In genomic region chr20:25750765-25751696, GRCh38 we compare ENCODE assay signal across 8 cellular contexts. TPM values are rescaled to one million over a fixed set of nuclear protein-coding genes. Genes with fewer than 3 reads are reported as not detected.
A peak's percentile ranks its signal among the peaks of the same experiment; 100 is the strongest.
DNase-seq lines count a peak whose midpoint lies in the region; ATAC-seq and TF ChIP-seq lines count a peak whose summit lies in the region.

No MANE protein-coding gene starts in this region.

- H3K36me3 ChIP-seq in GM23338 (ENCODE audit: insufficient read depth), result no peaks in the 10 kb centered on the region
- H3K36me3 ChIP-seq in esophagus (ENCODE audit: control insufficient read depth in 2 of 2, insufficient read depth in 2 of 2, low read length in 1 of 2), result no peaks in the 10 kb centered on the region
- H3K36me3 ChIP-seq in subcutaneous abdominal adipose tissue (ENCODE audit: control insufficient read depth in 5 of 5, insufficient read depth in 5 of 5, low read length in 5 of 5), result no peaks in the 10 kb centered on the region

- no peaks in the 10 kb centered on the region for H3K9me3 Mint-ChIP-seq in GM23338
- H3K9me3 Mint-ChIP-seq in nephron progenitor cell, result no peaks in the 10 kb centered on the region

- no peaks in the 10 kb centered on the region for H4K20me1 ChIP-seq in GM23338 (replicated peaks; ENCODE audit: insufficient read depth)

- H3K27me3 ChIP-seq in GM23338 (ENCODE audit: insufficient read depth) (no peaks in the 10 kb centered on the region), esophagus (ENCODE audit: control insufficient read depth in 1 of 2, insufficient read depth in 2 of 2, low read length in 2 of 2) (no peaks in the 10 kb centered on the region), subcutaneous abdominal adipose tissue (ENCODE audit: control insufficient read depth in 5 of 5, insufficient read depth in 4 of 5, low read length in 5 of 5) (no peaks in the 10 kb centered on the region)

- no peak for TF ChIP-seq CTCF in GM23338 (conservative IDR thresholded peaks at IDR 0.05; ENCODE audit: low read depth in 2 of 2)
- TF ChIP-seq CTCF in nephron progenitor cell (IDR thresholded peaks at IDR 0.05), result no peak

- H3K27me3 Mint-ChIP-seq in GM23338 (ENCODE audit: insufficient read depth, low read depth, poor library complexity), result peaks cover 8% of the 10 kb centered on the region
- H3K27me3 Mint-ChIP-seq in nephron progenitor cell (ENCODE audit: low read depth, poor library complexity), result peaks cover 4% of the 10 kb centered on the region

- peak overlapping the region; percentile 93 for H3K27ac Mint-ChIP-seq in GM23338
- H3K27ac Mint-ChIP-seq in nephron progenitor cell, result no peak overlapping the region

- no peaks in the 10 kb centered on the region for H3K9me2 ChIP-seq in GM23338 (ENCODE audit: insufficient read depth)

- peak overlapping the region in 4 of 5 donors; percentile 8 to 69 (median 48) for H3K9ac ChIP-seq in subcutaneous abdominal adipose tissue (ENCODE audit: low read length in 5 of 5)

- H3K4me1 ChIP-seq in GM23338 (ENCODE audit: insufficient read depth) (no peaks in the 10 kb centered on the region), esophagus (ENCODE audit: control insufficient read depth in 2 of 2, insufficient read depth in 2 of 2, low read length in 1 of 2) (peaks cover 0 to 7% of the 10 kb centered on the region in 2 donors), subcutaneous abdominal adipose tissue (ENCODE audit: control insufficient read depth in 5 of 5, insufficient read depth in 5 of 5, low read length in 5 of 5) (peaks cover 0 to 11% (median 9%) of the 10 kb centered on the region in 5 donors)

- WGBS in esophagus, 2 donors, result 31 to 42% methylated on average over 35 to 36 of the region's 36 CpGs

- no peaks in the 10 kb centered on the region for H3K36me3 Mint-ChIP-seq in GM23338 (ENCODE audit: low read depth)
- H3K36me3 Mint-ChIP-seq in nephron progenitor cell (ENCODE audit: low read depth), result no peaks in the 10 kb centered on the region

- H3K4me1 Mint-ChIP-seq in GM23338, result peaks cover 8% of the 10 kb centered on the region; the same call in 2 of the 3 replicates
- no peaks in the 10 kb centered on the region for H3K4me1 Mint-ChIP-seq in nephron progenitor cell

- H3F3A ChIP-seq in GM23338 (replicated peaks; ENCODE audit: low read depth), result no peaks in the 10 kb centered on the region

- H3K79me2 ChIP-seq in GM23338 (replicated peaks; ENCODE audit: insufficient read depth), result no peaks in the 10 kb centered on the region

- peak; percentile 95 for ATAC-seq in GM23338
- no peak for ATAC-seq in HG03196 (IDR thresholded peaks at IDR 0.05; ENCODE audit: unreplicated experiment)

- peak; percentile 42 for DNase-seq in D341Med (ENCODE audit: low spot score)
- DNase-seq in GM23338 (ENCODE audit: low spot score), result peak; percentile 64
- DNase-seq in NCI-H2196 treated with DMSO at 0.1 percent for 48 hours (lab: John Stamatoyannopoulos, UW; ENCODE audit: unreplicated experiment), result peak; percentile 9
- peak; percentile 71 for DNase-seq in activated CD8-positive, alpha-beta memory T cell treated with anti-CD3 and anti-CD28 coated beads, Interleukin-2, amount 50 U/mL, for 48 hours
- no peak for DNase-seq in nephron progenitor cell

- 0 out of 2 replicates have a peak overlapping the region, but pooled peaks have one; percentile 39 for H3K4me3 ChIP-seq in GM23338
- H3K4me3 ChIP-seq in esophagus (ENCODE audit: low read depth in 1 of 2, low read length in 2 of 2), result peak overlapping the region; percentile 59 to 68
- H3K4me3 ChIP-seq in subcutaneous abdominal adipose tissue (ENCODE audit: low read depth in 1 of 5, low read length in 5 of 5), result peak overlapping the region; percentile 61 to 84 (median 69)

- H3K27ac ChIP-seq in GM23338 (ENCODE audit: low read depth) (no peak overlapping the region), esophagus (ENCODE audit: low read depth in 2 of 2, low read length in 1 of 2) (peak overlapping the region in 1 of 2 donors; percentile 64), subcutaneous abdominal adipose tissue (ENCODE audit: low read depth, low read length) (no peak overlapping the region)

- peak overlapping the region; percentile 83 for H3K4me3 Mint-ChIP-seq in GM23338
- peak overlapping the region; percentile 55 for H3K4me3 Mint-ChIP-seq in nephron progenitor cell

- peaks cover 0 to 2% of the 10 kb centered on the region in 2 donors for H3K9me3 ChIP-seq in esophagus (ENCODE audit: control insufficient read depth in 2 of 2, insufficient read depth in 1 of 2, low read depth in 1 of 2, low read length in 1 of 2)
- no peaks in the 10 kb centered on the region for H3K9me3 ChIP-seq in subcutaneous abdominal adipose tissue (ENCODE audit: control insufficient read depth in 5 of 5, low read length in 5 of 5)

- H2AFZ ChIP-seq in GM23338, result peak overlapping the region; percentile 91

- H3K4me2 ChIP-seq in GM23338, result 0 out of 2 replicates have a peak overlapping the region, but pooled peaks have one; percentile 55

TF ChIP-seq in GM23338, 12 proteins besides CTCF, POLR2A, EP300 and RAD21:
- no peak for TF ChIP-seq ZNF462 (CRISPR knock-in tag; IDR thresholded peaks at IDR 0.05)
- peak; percentile 30; the same call in 1 of the 2 replicates for TF ChIP-seq POLR2AphosphoS5 (IDR thresholded peaks at IDR 0.05; ENCODE audit: low read depth)
- peak; percentile 61; the same call in 1 of the 2 replicates for TF ChIP-seq CREB1 (CRISPR knock-in tag; IDR thresholded peaks at IDR 0.05; ENCODE audit: low read depth)

RNA-seq across cellular contexts. Expression of gene ZNF337, which starts 54.4 kb away (rescaled TPM):
- total RNA-seq in GM23338 (2014; rRNA removed; shearing (Covaris generic)), result 6.3 TPM in 2 replicates
- polyA plus RNA-seq in GM23338 (2016; fragmentation: Nextera tagmentation; extraction: Ambion mirVana), result 0.61 and 2.1 TPM in 2 replicates
- polyA plus RNA-seq in esophagus, result 10 to 100 TPM in 1 of 2 donors, 1 to 10 TPM in 1; 6.9 to 11.8 TPM
